ENCODE assay signal across 1 cellular context in genomic region chr1:158818560-158818959, GRCh38.
TF ChIP-seq lines count a peak whose summit lies in the region.

No MANE protein-coding gene starts in this region.

TF ChIP-seq in SK-N-SH, 30 proteins besides CTCF, POLR2A, EP300 and RAD21 (continued from another document):
- TF ChIP-seq IRF3 (IDR thresholded peaks at IDR 0.05; ENCODE audit: low read depth, low read length) (no peak), EZH2phosphoT487 (IDR thresholded peaks at IDR 0.05; ENCODE audit: borderline replicate concordance, low read depth) (no peak)
